1 cellular context compared by ENCODE assay signal in the genomic region with DNA sequence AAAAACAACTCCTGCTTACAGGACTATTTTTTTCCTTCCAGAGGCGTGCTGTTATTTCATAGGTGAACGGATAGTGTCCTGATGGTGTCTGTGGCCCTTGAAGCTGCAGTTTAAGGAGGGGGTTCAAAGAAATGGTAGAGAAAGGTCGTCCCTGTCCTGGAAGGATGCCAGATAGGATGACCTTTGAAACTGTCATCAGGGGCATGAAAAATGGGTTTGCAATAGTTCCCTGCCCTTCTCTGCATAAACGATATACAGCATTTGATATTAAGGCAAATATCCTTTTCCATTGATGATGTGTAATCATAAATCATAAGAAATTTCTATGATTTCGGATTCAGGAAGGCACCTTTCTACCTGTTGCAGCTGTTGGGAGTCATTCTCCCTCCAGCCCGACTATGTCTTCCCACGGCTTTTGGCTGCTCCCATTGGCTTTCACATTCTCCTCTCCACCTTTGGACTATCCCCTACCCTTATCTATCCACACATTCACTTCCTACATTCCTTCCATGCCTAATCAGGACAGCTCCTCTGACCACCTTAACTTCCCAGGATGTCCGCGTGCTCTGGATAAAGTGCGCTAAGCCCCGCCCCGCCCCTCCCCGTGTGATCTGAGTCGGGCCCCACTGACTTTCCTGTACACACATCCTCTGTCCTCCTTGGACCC.
TF ChIP-seq lines count a peak whose summit lies in the region.

No MANE protein-coding gene starts in this region.

TF ChIP-seq in HepG2, 621 proteins besides CTCF, POLR2A, EP300 and RAD21 (continued from another document and continues in another):
- TF ChIP-seq, protein P1, sequence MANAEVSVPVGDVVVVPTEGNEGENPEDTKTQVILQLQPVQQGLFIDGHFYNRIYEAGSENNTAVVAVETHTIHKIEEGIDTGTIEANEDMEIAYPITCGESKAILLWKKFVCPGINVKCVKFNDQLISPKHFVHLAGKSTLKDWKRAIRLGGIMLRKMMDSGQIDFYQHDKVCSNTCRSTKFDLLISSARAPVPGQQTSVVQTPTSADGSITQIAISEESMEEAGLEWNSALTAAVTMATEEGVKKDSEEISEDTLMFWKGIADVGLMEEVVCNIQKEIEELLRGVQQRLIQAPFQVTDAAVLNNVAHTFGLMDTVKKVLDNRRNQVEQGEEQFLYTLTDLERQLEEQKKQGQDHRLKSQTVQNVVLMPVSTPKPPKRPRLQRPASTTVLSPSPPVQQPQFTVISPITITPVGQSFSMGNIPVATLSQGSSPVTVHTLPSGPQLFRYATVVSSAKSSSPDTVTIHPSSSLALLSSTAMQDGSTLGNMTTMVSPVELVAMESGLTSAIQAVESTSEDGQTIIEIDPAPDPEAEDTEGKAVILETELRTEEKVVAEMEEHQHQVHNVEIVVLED (CRISPR knock-in tag; IDR thresholded peaks at IDR 0.05; ENCODE audit: borderline replicate concordance): no peak
- TF ChIP-seq, protein P2, sequence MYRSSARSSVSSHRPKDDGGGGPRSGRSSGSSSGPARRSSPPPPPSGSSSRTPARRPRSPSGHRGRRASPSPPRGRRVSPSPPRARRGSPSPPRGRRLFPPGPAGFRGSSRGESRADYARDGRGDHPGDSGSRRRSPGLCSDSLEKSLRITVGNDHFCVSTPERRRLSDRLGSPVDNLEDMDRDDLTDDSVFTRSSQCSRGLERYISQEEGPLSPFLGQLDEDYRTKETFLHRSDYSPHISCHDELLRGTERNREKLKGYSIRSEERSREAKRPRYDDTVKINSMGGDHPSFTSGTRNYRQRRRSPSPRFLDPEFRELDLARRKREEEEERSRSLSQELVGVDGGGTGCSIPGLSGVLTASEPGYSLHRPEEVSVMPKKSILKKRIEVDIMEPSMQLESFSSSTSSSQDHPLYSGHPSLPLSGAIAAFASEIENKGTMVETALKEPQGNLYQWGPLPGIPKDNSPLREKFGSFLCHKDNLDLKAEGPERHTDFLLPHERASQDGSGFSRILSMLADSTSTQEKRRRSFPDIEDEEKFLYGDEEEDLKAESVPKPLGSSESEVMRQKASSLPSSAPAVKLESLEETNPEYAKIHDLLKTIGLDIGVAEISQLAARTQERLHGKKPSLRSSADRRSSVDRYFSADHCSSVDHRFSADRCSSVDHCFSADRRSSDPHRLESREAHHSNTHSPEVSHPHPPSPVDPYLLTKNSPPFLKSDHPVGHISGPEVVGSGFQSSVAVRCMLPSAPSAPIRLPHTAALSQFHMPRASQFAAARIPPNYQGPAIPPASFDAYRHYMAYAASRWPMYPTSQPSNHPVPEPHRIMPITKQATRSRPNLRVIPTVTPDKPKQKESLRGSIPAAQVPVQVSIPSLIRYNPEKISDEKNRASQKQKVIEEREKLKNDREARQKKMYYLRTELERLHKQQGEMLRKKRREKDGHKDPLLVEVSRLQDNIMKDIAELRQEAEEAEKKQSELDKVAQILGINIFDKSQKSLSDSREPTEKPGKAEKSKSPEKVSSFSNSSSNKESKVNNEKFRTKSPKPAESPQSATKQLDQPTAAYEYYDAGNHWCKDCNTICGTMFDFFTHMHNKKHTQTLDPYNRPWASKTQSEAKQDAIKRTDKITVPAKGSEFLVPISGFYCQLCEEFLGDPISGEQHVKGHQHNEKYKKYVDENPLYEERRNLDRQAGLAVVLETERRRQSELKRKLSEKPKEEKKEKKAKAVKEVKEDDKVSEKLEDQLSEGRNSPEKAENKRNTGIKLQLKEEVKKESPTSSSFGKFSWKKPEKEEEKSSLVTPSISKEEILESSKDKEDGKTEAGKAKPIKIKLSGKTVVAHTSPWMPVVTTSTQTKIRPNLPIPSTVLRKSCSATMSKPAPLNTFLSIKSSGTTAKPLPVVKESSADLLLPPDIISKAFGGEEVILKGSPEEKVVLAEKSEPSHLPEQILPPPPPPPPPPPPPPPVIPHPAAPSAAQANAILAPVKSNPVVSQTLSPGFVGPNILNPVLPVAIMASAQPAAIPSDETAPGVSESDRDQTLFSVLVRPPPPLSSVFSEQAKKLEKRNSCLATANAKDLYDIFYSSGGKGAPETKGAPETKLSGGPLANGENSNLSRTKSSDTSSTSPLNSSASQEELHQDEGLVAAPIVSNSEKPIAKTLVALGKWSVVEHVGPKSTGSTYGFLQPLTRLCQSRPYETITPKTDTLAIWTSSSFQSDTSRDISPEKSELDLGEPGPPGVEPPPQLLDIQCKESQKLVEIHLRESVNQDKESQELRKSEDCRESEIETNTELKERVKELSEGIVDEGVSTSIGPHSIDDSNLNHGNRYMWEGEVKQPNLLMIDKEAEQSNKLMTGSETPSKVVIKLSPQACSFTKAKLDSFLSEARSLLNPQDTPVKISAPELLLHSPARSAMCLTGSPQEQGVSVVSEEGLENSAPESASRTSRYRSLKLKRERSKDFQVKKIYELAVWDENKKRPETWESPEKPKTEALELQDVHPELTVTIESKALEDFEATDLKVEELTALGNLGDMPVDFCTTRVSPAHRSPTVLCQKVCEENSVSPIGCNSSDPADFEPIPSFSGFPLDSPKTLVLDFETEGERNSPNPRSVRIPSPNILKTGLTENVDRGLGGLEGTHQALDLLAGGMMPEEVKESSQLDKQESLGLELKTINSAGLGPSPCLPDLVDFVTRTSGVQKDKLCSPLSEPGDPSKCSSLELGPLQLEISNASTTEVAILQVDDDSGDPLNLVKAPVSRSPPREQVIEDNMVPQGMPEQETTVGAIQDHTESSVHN (CRISPR knock-in tag; IDR thresholded peaks at IDR 0.05): no peak
- TF ChIP-seq HOXA9 (CRISPR knock-in tag; IDR thresholded peaks at IDR 0.05; ENCODE audit: borderline replicate concordance): no peak
- 0 out of 2 replicates have a peak, but pooled peaks have one; percentile 34 for TF ChIP-seq RXRB (CRISPR knock-in tag; IDR thresholded peaks at IDR 0.05; ENCODE audit: borderline replicate concordance)
- TF ChIP-seq ZNF790 (CRISPR knock-in tag; IDR thresholded peaks at IDR 0.05; ENCODE audit: borderline replicate concordance): no peak
- TF ChIP-seq ZNF382 (CRISPR knock-in tag; IDR thresholded peaks at IDR 0.05; ENCODE audit: borderline replicate concordance): no peak
- no peak for TF ChIP-seq NR2C2 (CRISPR knock-in tag; IDR thresholded peaks at IDR 0.05; ENCODE audit: borderline replicate concordance)
- TF ChIP-seq ZNF121 (CRISPR knock-in tag; IDR thresholded peaks at IDR 0.05): no peak
- TF ChIP-seq ZNF367 (CRISPR knock-in tag; IDR thresholded peaks at IDR 0.05; ENCODE audit: borderline replicate concordance): no peak
- TF ChIP-seq, protein P3, sequence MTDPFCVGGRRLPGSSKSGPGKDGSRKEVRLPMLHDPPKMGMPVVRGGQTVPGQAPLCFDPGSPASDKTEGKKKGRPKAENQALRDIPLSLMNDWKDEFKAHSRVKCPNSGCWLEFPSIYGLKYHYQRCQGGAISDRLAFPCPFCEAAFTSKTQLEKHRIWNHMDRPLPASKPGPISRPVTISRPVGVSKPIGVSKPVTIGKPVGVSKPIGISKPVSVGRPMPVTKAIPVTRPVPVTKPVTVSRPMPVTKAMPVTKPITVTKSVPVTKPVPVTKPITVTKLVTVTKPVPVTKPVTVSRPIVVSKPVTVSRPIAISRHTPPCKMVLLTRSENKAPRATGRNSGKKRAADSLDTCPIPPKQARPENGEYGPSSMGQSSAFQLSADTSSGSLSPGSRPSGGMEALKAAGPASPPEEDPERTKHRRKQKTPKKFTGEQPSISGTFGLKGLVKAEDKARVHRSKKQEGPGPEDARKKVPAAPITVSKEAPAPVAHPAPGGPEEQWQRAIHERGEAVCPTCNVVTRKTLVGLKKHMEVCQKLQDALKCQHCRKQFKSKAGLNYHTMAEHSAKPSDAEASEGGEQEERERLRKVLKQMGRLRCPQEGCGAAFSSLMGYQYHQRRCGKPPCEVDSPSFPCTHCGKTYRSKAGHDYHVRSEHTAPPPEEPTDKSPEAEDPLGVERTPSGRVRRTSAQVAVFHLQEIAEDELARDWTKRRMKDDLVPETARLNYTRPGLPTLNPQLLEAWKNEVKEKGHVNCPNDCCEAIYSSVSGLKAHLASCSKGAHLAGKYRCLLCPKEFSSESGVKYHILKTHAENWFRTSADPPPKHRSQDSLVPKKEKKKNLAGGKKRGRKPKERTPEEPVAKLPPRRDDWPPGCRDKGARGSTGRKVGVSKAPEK (CRISPR knock-in tag; IDR thresholded peaks at IDR 0.05; ENCODE audit: borderline replicate concordance): no peak
- TF ChIP-seq, protein P4, sequence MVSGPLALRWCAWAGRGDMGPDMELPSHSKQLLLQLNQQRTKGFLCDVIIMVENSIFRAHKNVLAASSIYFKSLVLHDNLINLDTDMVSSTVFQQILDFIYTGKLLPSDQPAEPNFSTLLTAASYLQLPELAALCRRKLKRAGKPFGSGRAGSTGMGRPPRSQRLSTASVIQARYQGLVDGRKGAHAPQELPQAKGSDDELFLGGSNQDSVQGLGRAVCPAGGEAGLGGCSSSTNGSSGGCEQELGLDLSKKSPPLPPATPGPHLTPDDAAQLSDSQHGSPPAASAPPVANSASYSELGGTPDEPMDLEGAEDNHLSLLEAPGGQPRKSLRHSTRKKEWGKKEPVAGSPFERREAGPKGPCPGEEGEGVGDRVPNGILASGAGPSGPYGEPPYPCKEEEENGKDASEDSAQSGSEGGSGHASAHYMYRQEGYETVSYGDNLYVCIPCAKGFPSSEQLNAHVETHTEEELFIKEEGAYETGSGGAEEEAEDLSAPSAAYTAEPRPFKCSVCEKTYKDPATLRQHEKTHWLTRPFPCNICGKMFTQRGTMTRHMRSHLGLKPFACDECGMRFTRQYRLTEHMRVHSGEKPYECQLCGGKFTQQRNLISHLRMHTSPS (CRISPR knock-in tag; IDR thresholded peaks at IDR 0.05; ENCODE audit: low read depth): no peak
- no peak for TF ChIP-seq STAT5B (CRISPR knock-in tag; IDR thresholded peaks at IDR 0.05)
- TF ChIP-seq, protein P5, sequence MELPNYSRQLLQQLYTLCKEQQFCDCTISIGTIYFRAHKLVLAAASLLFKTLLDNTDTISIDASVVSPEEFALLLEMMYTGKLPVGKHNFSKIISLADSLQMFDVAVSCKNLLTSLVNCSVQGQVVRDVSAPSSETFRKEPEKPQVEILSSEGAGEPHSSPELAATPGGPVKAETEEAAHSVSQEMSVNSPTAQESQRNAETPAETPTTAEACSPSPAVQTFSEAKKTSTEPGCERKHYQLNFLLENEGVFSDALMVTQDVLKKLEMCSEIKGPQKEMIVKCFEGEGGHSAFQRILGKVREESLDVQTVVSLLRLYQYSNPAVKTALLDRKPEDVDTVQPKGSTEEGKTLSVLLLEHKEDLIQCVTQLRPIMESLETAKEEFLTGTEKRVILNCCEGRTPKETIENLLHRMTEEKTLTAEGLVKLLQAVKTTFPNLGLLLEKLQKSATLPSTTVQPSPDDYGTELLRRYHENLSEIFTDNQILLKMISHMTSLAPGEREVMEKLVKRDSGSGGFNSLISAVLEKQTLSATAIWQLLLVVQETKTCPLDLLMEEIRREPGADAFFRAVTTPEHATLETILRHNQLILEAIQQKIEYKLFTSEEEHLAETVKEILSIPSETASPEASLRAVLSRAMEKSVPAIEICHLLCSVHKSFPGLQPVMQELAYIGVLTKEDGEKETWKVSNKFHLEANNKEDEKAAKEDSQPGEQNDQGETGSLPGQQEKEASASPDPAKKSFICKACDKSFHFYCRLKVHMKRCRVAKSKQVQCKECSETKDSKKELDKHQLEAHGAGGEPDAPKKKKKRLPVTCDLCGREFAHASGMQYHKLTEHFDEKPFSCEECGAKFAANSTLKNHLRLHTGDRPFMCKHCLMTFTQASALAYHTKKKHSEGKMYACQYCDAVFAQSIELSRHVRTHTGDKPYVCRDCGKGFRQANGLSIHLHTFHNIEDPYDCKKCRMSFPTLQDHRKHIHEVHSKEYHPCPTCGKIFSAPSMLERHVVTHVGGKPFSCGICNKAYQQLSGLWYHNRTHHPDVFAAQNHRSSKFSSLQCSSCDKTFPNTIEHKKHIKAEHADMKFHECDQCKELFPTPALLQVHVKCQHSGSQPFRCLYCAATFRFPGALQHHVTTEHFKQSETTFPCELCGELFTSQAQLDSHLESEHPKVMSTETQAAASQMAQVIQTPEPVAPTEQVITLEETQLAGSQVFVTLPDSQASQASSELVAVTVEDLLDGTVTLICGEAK (IDR thresholded peaks at IDR 0.05): no peak
- TF ChIP-seq, protein P5 (CRISPR knock-in tag; IDR thresholded peaks at IDR 0.05): no peak
- TF ChIP-seq ESRRA (CRISPR knock-in tag; IDR thresholded peaks at IDR 0.05; ENCODE audit: low read depth): no peak
- TF ChIP-seq FOXJ3 (CRISPR knock-in tag; IDR thresholded peaks at IDR 0.05; ENCODE audit: borderline replicate concordance): no peak
- TF ChIP-seq ZNF878 (CRISPR knock-in tag; IDR thresholded peaks at IDR 0.05): no peak
- TF ChIP-seq SRY (CRISPR knock-in tag; IDR thresholded peaks at IDR 0.05): no peak
- TF ChIP-seq BHLHE40 (IDR thresholded peaks at IDR 0.05; ENCODE audit: low read length): no peak
- no peak for TF ChIP-seq EEA1 (CRISPR knock-in tag; IDR thresholded peaks at IDR 0.05; ENCODE audit: borderline replicate concordance)
- TF ChIP-seq NFKBIZ (CRISPR knock-in tag; IDR thresholded peaks at IDR 0.05): no peak
- TF ChIP-seq ZNF839 (CRISPR knock-in tag; IDR thresholded peaks at IDR 0.05; ENCODE audit: borderline replicate concordance): no peak
- TF ChIP-seq SETDB1 (CRISPR knock-in tag; IDR thresholded peaks at IDR 0.05; ENCODE audit: borderline replicate concordance): no peak
- no peak for TF ChIP-seq ZNF460 (CRISPR knock-in tag; IDR thresholded peaks at IDR 0.05; ENCODE audit: borderline replicate concordance)
- no peak for TF ChIP-seq AHR (CRISPR knock-in tag; IDR thresholded peaks at IDR 0.05)
